7 cellular contexts compared by ENCODE assay signal in genomic region chr9:83980395-83981125, GRCh38. TPM values are rescaled to one million over a fixed set of nuclear protein-coding genes. Genes with fewer than 3 reads are reported as not detected.
DNase-seq lines count a peak whose midpoint lies in the region; ATAC-seq and TF ChIP-seq lines count a peak whose summit lies in the region.

RMI1 (plus strand) TSS chr9:83980805; CDS start chr9:84000987, 20,182 bp downstream.

- H3K4me1 ChIP-seq in hepatocyte (ENCODE audit: insufficient read depth), result peaks cover 18% of the 10 kb centered on the region

- peak; percentile 99 for DNase-seq in NCI-H2029 (lab: John Stamatoyannopoulos, UW)
- DNase-seq in T-helper 22 cell (ENCODE audit: low read depth), result peak; percentile 98
- peak; percentile 95 for DNase-seq in astrocyte of the cerebellum (ENCODE audit: low read depth)
- peak; percentile 99 for DNase-seq in hepatocyte (ENCODE audit: low spot score)
- peak; percentile 99 for DNase-seq in retina

- H3K4me3 ChIP-seq in astrocyte of the cerebellum (ENCODE audit: low read depth, low read length), result peak within 1 kb of the TSS; percentile 99
- peak within 1 kb of the TSS; percentile 97 for H3K4me3 ChIP-seq in hepatocyte

- H3K9me2 ChIP-seq in hepatocyte (replicated peaks; ENCODE audit: insufficient read depth), result no peaks in the 10 kb centered on the region

- H3K27ac ChIP-seq in hepatocyte, result peak within 1 kb of the TSS; percentile 98

- H3K27me3 ChIP-seq in hepatocyte, result no peaks in the 10 kb centered on the region

- H3K79me2 ChIP-seq in hepatocyte, result peaks cover 88% of the 10 kb centered on the region

- ATAC-seq in GM18505 (IDR thresholded peaks at IDR 0.05; ENCODE audit: unreplicated experiment) (peak; percentile 65), HG02973 (IDR thresholded peaks at IDR 0.05; ENCODE audit: unreplicated experiment) (peak; percentile 60)

- H2AFZ ChIP-seq in hepatocyte, result peak within 1 kb of the TSS; percentile 81

- H3K36me3 ChIP-seq in hepatocyte (replicated peaks; ENCODE audit: insufficient read depth, low read depth), result peaks cover 6% of the 10 kb centered on the region

- peak; percentile 91 for TF ChIP-seq POLR2A in GM18505 (IDR thresholded peaks at IDR 0.05; ENCODE audit: borderline replicate concordance, extremely low read depth, insufficient read depth, insufficient read length)

- no peaks in the 10 kb centered on the region for H3K9me3 ChIP-seq in hepatocyte (ENCODE audit: low read depth)

- in situ Hi-C loops in astrocyte of the cerebellum (cut with HindIII; ENCODE audit: low sequenced_read_pairs), result no loop called here

- peak within 1 kb of the TSS; percentile 92 for H3K4me2 ChIP-seq in hepatocyte

- peak; percentile 29 for TF ChIP-seq CTCF in astrocyte of the cerebellum (IDR thresholded peaks at IDR 0.05; ENCODE audit: low read depth, low read length, missing control alignments)
- TF ChIP-seq CTCF in hepatocyte (IDR thresholded peaks at IDR 0.05; ENCODE audit: poor library complexity), result peak; percentile 10

- peaks cover 38% of the 10 kb centered on the region for H4K20me1 ChIP-seq in hepatocyte (ENCODE audit: insufficient read depth, poor library complexity, severe bottlenecking)

- WGBS in hepatocyte (ENCODE audit: low lambda C conversion rate, missing lambda C conversion rate), result under 1% methylated on average over 49 of the region's 69 CpGs

RNA-seq across cellular contexts. Expression of gene RMI1, which starts in this region (rescaled TPM):
- 5.4 and 5.8 TPM in 2 replicates for total RNA-seq in hepatocyte
- polyA plus RNA-seq in hepatocyte, result 3.4 and 4.2 TPM in 2 replicates

Comparison
In these comparisons a context has a peak if more than half of its experiments do, and no peak if none do; other contexts are left out.
1. Peak in every context shown above with its lines: DNase-seq, ATAC-seq, H3K4me3 ChIP-seq and H3K27ac ChIP-seq.